7 cellular contexts compared by ENCODE assay signal in the genomic region with DNA sequence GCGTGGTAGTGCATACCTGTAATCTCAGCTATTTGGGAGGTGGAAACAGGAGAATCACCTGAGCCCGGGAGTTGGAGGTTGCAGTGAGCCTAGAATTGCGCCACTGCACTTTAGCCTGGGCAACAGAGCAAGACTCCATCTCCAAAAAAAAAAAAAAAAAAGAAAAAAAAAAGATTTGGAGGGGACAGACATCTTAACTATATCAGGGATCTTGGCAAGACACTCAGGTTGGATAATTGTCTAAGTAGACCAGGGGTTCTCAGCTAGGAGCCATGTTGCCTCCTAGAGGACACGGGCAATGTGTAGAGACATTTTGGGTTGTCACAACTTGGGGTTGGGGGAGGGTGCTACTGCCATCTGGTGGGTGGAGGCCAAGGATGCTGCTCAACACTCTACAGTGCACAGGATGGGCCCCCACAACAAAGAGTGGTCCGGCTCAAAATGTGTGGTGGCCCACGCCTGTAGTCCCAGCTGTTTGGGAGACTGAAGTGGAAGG. TPM values are rescaled to one million over a fixed set of nuclear protein-coding genes. Genes with fewer than 3 reads are reported as not detected.
DNase-seq lines count a peak whose midpoint lies in the region; ATAC-seq, FAIRE-seq and TF ChIP-seq lines count a peak whose summit lies in the region.

No MANE protein-coding gene starts in this region.

- peak overlapping the region; percentile 84 for H3K27ac Mint-ChIP-seq in activated B cell treated with CpG ODN at 0.5 μM for 24 hours

- 81 to 92% (median 84%) methylated on average over 6 of the region's 6 CpGs for WGBS in small intestine, 3 donors

- peaks cover 5% of the 10 kb centered on the region for H3K36me3 ChIP-seq in fibroblast of lung (ENCODE audit: control insufficient read depth, insufficient read depth, low read length)
- no peaks in the 10 kb centered on the region for H3K36me3 ChIP-seq in small intestine (ENCODE audit: control insufficient read depth in 2 of 2, insufficient read depth in 2 of 2, low read length in 2 of 2)

- H3K4me1 ChIP-seq in fibroblast of lung (ENCODE audit: control insufficient read depth, extremely low read depth, insufficient read depth, low read length) (peaks cover 19% of the 10 kb centered on the region), small intestine (ENCODE audit: control insufficient read depth in 2 of 2, insufficient read depth in 1 of 2, low read depth in 1 of 2, low read length in 1 of 2) (peaks cover 10 to 15% of the 10 kb centered on the region in 2 donors)

- no peak for ATAC-seq in activated B cell treated with CpG ODN at 0.5 μM for 24 hours (ENCODE audit: low read depth)
- no peak for ATAC-seq in GM21526 (IDR thresholded peaks at IDR 0.05; ENCODE audit: low FRiP score, unreplicated experiment)

- H3K27me3 ChIP-seq in fibroblast of lung (ENCODE audit: control insufficient read depth, insufficient read depth, low read length) (no peaks in the 10 kb centered on the region), small intestine (ENCODE audit: control insufficient read depth in 2 of 2, insufficient read depth in 2 of 2, low read length in 2 of 2) (no peaks in the 10 kb centered on the region)

- no peak overlapping the region for H2AFZ ChIP-seq in fibroblast of lung (ENCODE audit: low read length)

- CTCF ChIA-PET in activated B cell treated with CpG ODN at 0.5 μM for 24 hours (lab: Charles Lee) = no interaction called here

- peaks cover 33% of the 10 kb centered on the region for H3K36me3 Mint-ChIP-seq in activated B cell treated with CpG ODN at 0.5 μM for 24 hours (ENCODE audit: low read depth)

- no peak overlapping the region for H3K4me3 ChIP-seq in fibroblast of lung (replicated peaks in 1 of 4; ENCODE audit: control extremely low read depth in 1 of 4, insufficient read depth in 1 of 4, low read depth in 3 of 4, low read length in 4 of 4)
- H3K4me3 ChIP-seq in small intestine (ENCODE audit: low read depth in 1 of 2, low read length in 2 of 2) = no peak overlapping the region

- H3K9me3 ChIP-seq in fibroblast of lung (ENCODE audit: control insufficient read depth, insufficient read depth, low read depth, low read length) = no peaks in the 10 kb centered on the region
- no peaks in the 10 kb centered on the region for H3K9me3 ChIP-seq in small intestine (ENCODE audit: control insufficient read depth, low read depth)

- no peaks in the 10 kb centered on the region for H4K20me1 ChIP-seq in fibroblast of lung (ENCODE audit: control insufficient read depth, extremely low read depth, insufficient read depth, low read length)

- no peak overlapping the region for H3K4me2 ChIP-seq in fibroblast of lung (ENCODE audit: extremely low read depth, insufficient read depth, low read length)

- POLR2A ChIA-PET in activated B cell treated with CpG ODN at 0.5 μM for 24 hours (lab: Charles Lee) = interaction anchor here (0.7 to 5.2 kb wide), 5 partner anchors 10 to 482 kb away, joined by 3 to 55 read pairs (median 7); a partner anchor contains a TSS

- intact Hi-C loops in activated B cell treated with CpG ODN at 0.5 μM for 24 hours (cut with micrococcal nuclease) = no loop called here

- in situ Hi-C loops in G401 (cut with HindIII; ENCODE audit: low sequenced_read_pairs) = no loop called here
- in situ Hi-C loops in KBM-7 (cut with MboI; ENCODE audit: low pct_unique_long_range_greater_than_20kb, low sequenced_read_pairs) = no loop called here

- no peaks in the 10 kb centered on the region for H3K27me3 Mint-ChIP-seq in activated B cell treated with CpG ODN at 0.5 μM for 24 hours

- peak; percentile 30 for DNase-seq in G401 (ENCODE audit: low spot score)
- DNase-seq in KBM-7 = peak; percentile 66
- no peak for DNase-seq in activated B cell treated with CpG ODN at 0.5 μM for 24 hours
- peak; percentile 28 to 33 for DNase-seq in fibroblast of lung (ENCODE audit: low read depth in 2 of 2)
- DNase-seq in stimulated activated CD4-positive, alpha-beta T cell treated with anti-CD3 and anti-CD28 coated beads, Interleukin-4, amount 100 ng/mL, for 48 hours (ENCODE audit: low read depth in 2 of 2) = peak; percentile 46 to 56
- no peak for DNase-seq in small intestine

- FAIRE-seq in small intestine (lab: Jason Lieb, UNC) = no peak

- H3K9me3 Mint-ChIP-seq in activated B cell treated with CpG ODN at 0.5 μM for 24 hours = peaks cover 3% of the 10 kb centered on the region

- peaks cover 74% of the 10 kb centered on the region for H3K4me1 Mint-ChIP-seq in activated B cell treated with CpG ODN at 0.5 μM for 24 hours

- peak overlapping the region; percentile 64 for H3K4me3 Mint-ChIP-seq in activated B cell treated with CpG ODN at 0.5 μM for 24 hours

- H3K27ac ChIP-seq in fibroblast of lung (ENCODE audit: insufficient read depth, low read length) (no peak overlapping the region), small intestine (ENCODE audit: low read depth in 1 of 2, low read length in 1 of 2) (no peak overlapping the region)

- TF ChIP-seq CTCF in activated B cell treated with CpG ODN at 0.5 μM for 24 hours (IDR thresholded peaks at IDR 0.05) (no peak), fibroblast of lung (conservative IDR thresholded peaks at IDR 0.05 in 1 of 2, IDR thresholded peaks at IDR 0.05 in 1 of 2; ENCODE audit: low read depth in 1 of 2, low read length in 2 of 2) (peak; percentile 46 to 48)

- peaks cover 52% of the 10 kb centered on the region for H3K79me2 ChIP-seq in fibroblast of lung (ENCODE audit: control insufficient read depth, insufficient read depth, low read length)

- H3K9ac ChIP-seq in fibroblast of lung (ENCODE audit: insufficient read depth, low read length) = no peak overlapping the region

RNA-seq across cellular contexts. Expression of a gene that starts 1.9 kb away (rescaled TPM):
- total RNA-seq in G401 (2014; rRNA removed; shearing (Covaris generic)) = 5.1 and 17.4 TPM in 2 replicates
- 55.0 and 81.2 TPM in 2 replicates for total RNA-seq in activated B cell treated with CpG ODN at 0.5 μM for 24 hours
- total RNA-seq in fibroblast of lung = 3.3 and 4.1 TPM in 2 replicates
- 7.2 and 10.9 TPM in 2 replicates for polyA plus RNA-seq in fibroblast of lung
- 43.9 and 54.1 TPM in 2 replicates for polyA plus RNA-seq in fibroblast of lung (2012)
- 59.2 and 75.6 TPM in 2 replicates for polyA minus RNA-seq in fibroblast of lung (ENCODE audit: low replicate concordance)
- polyA plus RNA-seq in small intestine = 10 to 100 TPM in 2 of 3 donors, 1 to 10 TPM in 1; 8.3 to 16.8 (median 16.3) TPM

RNA-seq across cellular contexts. Expression of a gene that starts 4.5 kb away (rescaled TPM):
- 31.0 and 53.7 TPM in 2 replicates for total RNA-seq in G401 (2014; rRNA removed; shearing (Covaris generic))
- total RNA-seq in activated B cell treated with CpG ODN at 0.5 μM for 24 hours (42.7 and 46.5 TPM in 2 replicates), fibroblast of lung (33.4 and 40.1 TPM in 2 replicates)
- polyA plus RNA-seq in fibroblast of lung (9.0 and 9.2 TPM in 2 replicates), small intestine (10 to 100 TPM; 15.9 to 29.2 (median 17.7) TPM)
- polyA plus RNA-seq in fibroblast of lung (2012) = 17.5 and 21.5 TPM in 2 replicates
- 22.9 and 26.9 TPM in 2 replicates for polyA minus RNA-seq in fibroblast of lung (ENCODE audit: low replicate concordance)

RNA-seq across cellular contexts. Expression of a gene that starts 9.1 kb away (rescaled TPM):
- 24.9 and 29.0 TPM in 2 replicates for total RNA-seq in G401 (2014; rRNA removed; shearing (Covaris generic))
- 14.0 and 14.4 TPM in 2 replicates for total RNA-seq in activated B cell treated with CpG ODN at 0.5 μM for 24 hours
- 8.0 and 10.2 TPM in 2 replicates for total RNA-seq in fibroblast of lung
- 4.5 and 5.9 TPM in 2 replicates for polyA plus RNA-seq in fibroblast of lung
- 8.2 and 16.1 TPM in 2 replicates for polyA plus RNA-seq in fibroblast of lung (2012)
- polyA minus RNA-seq in fibroblast of lung (ENCODE audit: low replicate concordance) = 7.1 and 9.6 TPM in 2 replicates
- 1 to 10 TPM; 2.5 to 6.5 (median 4.6) TPM for polyA plus RNA-seq in small intestine

RNA-seq across cellular contexts. Expression of a gene that starts 14.5 kb away (rescaled TPM):
- 6.8 and 21.0 TPM in 2 replicates for total RNA-seq in G401 (2014; rRNA removed; shearing (Covaris generic))
- 8.7 and 8.9 TPM in 2 replicates for total RNA-seq in activated B cell treated with CpG ODN at 0.5 μM for 24 hours
- 4.6 and 5.6 TPM in 2 replicates for total RNA-seq in fibroblast of lung
- 1.6 and 2.0 TPM in 2 replicates for polyA plus RNA-seq in fibroblast of lung
- polyA plus RNA-seq in fibroblast of lung (2012) = 4.9 and 5.5 TPM in 2 replicates
- 4.9 and 5.3 TPM in 2 replicates for polyA minus RNA-seq in fibroblast of lung (ENCODE audit: low replicate concordance)
- 10 to 100 TPM in 2 of 3 donors, 1 to 10 TPM in 1; 9.5 to 11.9 (median 10.1) TPM for polyA plus RNA-seq in small intestine

RNA-seq across cellular contexts. Expression of a gene that starts 15.9 kb away (rescaled TPM):
- 239 and 262 TPM in 2 replicates for total RNA-seq in G401 (2014; rRNA removed; shearing (Covaris generic))
- total RNA-seq in activated B cell treated with CpG ODN at 0.5 μM for 24 hours (256 and 273 TPM in 2 replicates), fibroblast of lung (66.8 and 84.1 TPM in 2 replicates)
- polyA plus RNA-seq in fibroblast of lung (53.5 and 93.3 TPM in 2 replicates), small intestine (100 to 1,000 TPM in 1 of 3 donors, 10 to 100 TPM in 2; 74.0 to 142 (median 89.2) TPM)
- 114 and 197 TPM in 2 replicates for polyA plus RNA-seq in fibroblast of lung (2012)
- 121 and 206 TPM in 2 replicates for polyA minus RNA-seq in fibroblast of lung (ENCODE audit: low replicate concordance)

Comparison
In these comparisons a context has a peak if more than half of its experiments do, and no peak if none do; other contexts are left out.
1. DNase-seq: peak in G401 (single experiment), KBM-7 (single experiment), fibroblast of lung (2 of 2) and stimulated activated CD4-positive, alpha-beta T cell treated with anti-CD3 and anti-CD28 coated beads, Interleukin-4, amount 100 ng/mL, for 48 hours (2 of 2); none in activated B cell treated with CpG ODN at 0.5 μM for 24 hours (single experiment) and small intestine (single experiment).